In genomic region chr2:18299423-18300212, GRCh38 we compare ENCODE assay signal across 10 cellular contexts.
DNase-seq lines count a peak whose midpoint lies in the region; ATAC-seq and TF ChIP-seq lines count a peak whose summit lies in the region.
"Had no signal": no experiment of that assay in that cellular context is flagged by ENCODE, and none has a peak within 500 bp of the region (broad histone marks: within the 10 kb centered on the region; RNA-seq: fewer than 3 reads in every experiment).

No MANE protein-coding gene starts in this region.

- no peaks in the 10 kb centered on the region for H3K36me3 ChIP-seq in NT2/D1 (ENCODE audit: insufficient read depth, insufficient read length, low read length)

- no peak for TF ChIP-seq CTCF in nephron (IDR thresholded peaks at IDR 0.05; ENCODE audit: unreplicated experiment in 3 of 3)

- H3K4me3 ChIP-seq in NT2/D1 (ENCODE audit: insufficient read length, low read depth), result no peak overlapping the region

- peak overlapping the region; percentile 69 to 88 (median 70) for H3K27ac Mint-ChIP-seq in nephron
- H3K27ac Mint-ChIP-seq: activated CD4-positive, alpha-beta T cell treated with anti-CD3 and anti-CD28 coated beads for 36 hours had no signal

- peak; percentile 88 for ATAC-seq in esophagus mucosa
- ATAC-seq: activated CD4-positive, alpha-beta T cell treated with anti-CD3 and anti-CD28 coated beads for 36 hours had no signal

- no peaks in the 10 kb centered on the region for H3K27me3 Mint-ChIP-seq in nephron (ENCODE audit: low read depth)
- H3K27me3 Mint-ChIP-seq: activated CD4-positive, alpha-beta T cell treated with anti-CD3 and anti-CD28 coated beads for 36 hours had no signal

- H3K27me3 ChIP-seq in NT2/D1 (ENCODE audit: insufficient read depth, insufficient read length), result no peaks in the 10 kb centered on the region

- H3K4me1 ChIP-seq in NT2/D1 (ENCODE audit: insufficient read depth, insufficient read length), result no peaks in the 10 kb centered on the region

- H3K9me3 Mint-ChIP-seq in nephron, result no peaks in the 10 kb centered on the region

- no peaks in the 10 kb centered on the region for H3K4me1 Mint-ChIP-seq in nephron
- H3K4me1 Mint-ChIP-seq: activated CD4-positive, alpha-beta T cell treated with anti-CD3 and anti-CD28 coated beads for 36 hours had no signal

- H3K4me3 Mint-ChIP-seq in nephron, result no peak overlapping the region
- H3K4me3 Mint-ChIP-seq: activated CD4-positive, alpha-beta T cell treated with anti-CD3 and anti-CD28 coated beads for 36 hours had no signal

- H3K36me3 Mint-ChIP-seq in nephron (ENCODE audit: low read depth), result no peaks in the 10 kb centered on the region

- H3K9me3 ChIP-seq in NT2/D1 (ENCODE audit: insufficient read depth, low read length), result no peaks in the 10 kb centered on the region; the same call in 1 of the 2 replicates

- peak; percentile 95 for DNase-seq in EL
- peak; percentile 27 for DNase-seq in NT2/D1 (ENCODE audit: low read depth, low spot score)
- DNase-seq in GM19238 (ENCODE audit: insufficient read length, low spot score), result no peak
- no peak for DNase-seq in activated CD4-positive, CD25-positive, alpha-beta regulatory T cell treated with anti-CD3 and anti-CD28 coated beads, Interleukin-2, amount 50 U/mL, for 72 hours
- DNase-seq in stimulated activated CD4-positive, alpha-beta T cell treated with anti-CD3 and anti-CD28 coated beads, Interleukin-12 subunit alpha, Interleukin-12 subunit beta, amount 100 ng/mL, for 4 hours, result no peak
- no peak for DNase-seq in D341Med (ENCODE audit: low spot score)
- DNase-seq: activated CD4-positive, alpha-beta T cell treated with anti-CD3 and anti-CD28 coated beads for 36 hours; NCI-H187 treated with DMSO at 0.1 percent for 48 hours had no signal

- H3K9ac ChIP-seq in NT2/D1 (ENCODE audit: insufficient read length, low read depth), result no peak overlapping the region

Comparison
In these comparisons a context has a peak if more than half of its experiments do, and no peak if none do; other contexts are left out.
1. DNase-seq: peak in EL (single experiment) and NT2/D1 (single experiment); none in GM19238 (single experiment), activated CD4-positive, CD25-positive, alpha-beta regulatory T cell treated with anti-CD3 and anti-CD28 coated beads, Interleukin-2, amount 50 U/mL, for 72 hours (single experiment), stimulated activated CD4-positive, alpha-beta T cell treated with anti-CD3 and anti-CD28 coated beads, Interleukin-12 subunit alpha, Interleukin-12 subunit beta, amount 100 ng/mL, for 4 hours (single experiment) and D341Med (single experiment).